Comparison of ENCODE assay signal across 16 cellular contexts in genomic region chr7:51324206-51324884, GRCh38. TPM values are rescaled to one million over a fixed set of nuclear protein-coding genes. Genes with fewer than 3 reads are reported as not detected.
DNase-seq lines count a peak whose midpoint lies in the region; ATAC-seq, FAIRE-seq and TF ChIP-seq lines count a peak whose summit lies in the region.
"Had no signal": no experiment of that assay in that cellular context is flagged by ENCODE, and none has a peak within 500 bp of the region (broad histone marks: within the 10 kb centered on the region; RNA-seq: fewer than 3 reads in every experiment).

No MANE protein-coding gene starts in this region.

- no peak for DNase-seq in left cardiac atrium
- no peak for DNase-seq in cardiac septum (ENCODE audit: low spot score)
- DNase-seq in left lung: no peak
- peak; percentile 49 for DNase-seq in urothelium cell line (ENCODE audit: low spot score)
- no peak for DNase-seq in epidermal melanocyte (ENCODE audit: insufficient read length, low spot score)
- no peak for DNase-seq in GM19240 (ENCODE audit: insufficient read length, low spot score)
- DNase-seq in stimulated activated effector memory CD8-positive, alpha-beta T cell treated with anti-CD3 and anti-CD28 coated beads, Interleukin-12 subunit alpha, Interleukin-12 subunit beta, amount 100 ng/mL, for 72 hours (ENCODE audit: low spot score in 2 of 2): no peak
- DNase-seq: activated CD8-positive, alpha-beta memory T cell treated with anti-CD3 and anti-CD28 coated beads for 24 hours; DND-41; effector CD4-positive, alpha-beta T cell; HFFc6; MM.1S; NCI-H774; SW 1271 had no signal

- no peaks in the 10 kb centered on the region for H3K4me1 Mint-ChIP-seq in stimulated activated effector memory CD8-positive, alpha-beta T cell treated with anti-CD3 and anti-CD28 coated beads, Interleukin-12 subunit alpha, Interleukin-12 subunit beta, amount 100 ng/mL, for 72 hours

- intact Hi-C loops in left cardiac atrium (cut with DNase I) (no loop called here), cardiac septum (cut with DNase I) (no loop called here), left lung (cut with DNase I) (no loop called here)

- no peak for TF ChIP-seq CTCF in left lung (IDR thresholded peaks at IDR 0.05)

- H3K9me3 Mint-ChIP-seq in stimulated activated effector memory CD8-positive, alpha-beta T cell treated with anti-CD3 and anti-CD28 coated beads, Interleukin-12 subunit alpha, Interleukin-12 subunit beta, amount 100 ng/mL, for 72 hours: no peaks in the 10 kb centered on the region
- H3K9me3 Mint-ChIP-seq: HFFc6 had no signal

- peak overlapping the region; percentile 42 for H3K27ac ChIP-seq in angular gyrus (ENCODE audit: low read depth, low read length)
- H3K27ac ChIP-seq in left lung: no peak overlapping the region
- H3K27ac ChIP-seq: tibial nerve had no signal

- peak; percentile 38 to 90 for ATAC-seq in left cardiac atrium
- ATAC-seq in left lung: peak; percentile 84
- no peak for ATAC-seq in stimulated activated effector memory CD8-positive, alpha-beta T cell treated with anti-CD3 and anti-CD28 coated beads, Interleukin-12 subunit alpha, Interleukin-12 subunit beta, amount 100 ng/mL, for 72 hours

- H3K27me3 ChIP-seq in left lung: peaks cover 0 to 8% of the 10 kb centered on the region in 2 donors
- H3K27me3 ChIP-seq: tibial nerve had no signal

- no peaks in the 10 kb centered on the region for H3K36me3 ChIP-seq in left lung
- H3K36me3 ChIP-seq: tibial nerve had no signal

- no peak overlapping the region for H3K4me3 ChIP-seq in left lung
- H3K4me3 ChIP-seq: tibial nerve had no signal

- no peaks in the 10 kb centered on the region for H3K4me1 ChIP-seq in left lung
- H3K4me1 ChIP-seq: tibial nerve had no signal

- no peak overlapping the region for H3K27ac Mint-ChIP-seq in stimulated activated effector memory CD8-positive, alpha-beta T cell treated with anti-CD3 and anti-CD28 coated beads, Interleukin-12 subunit alpha, Interleukin-12 subunit beta, amount 100 ng/mL, for 72 hours
- H3K27ac Mint-ChIP-seq: HFFc6 had no signal

- no peak overlapping the region for H3K4me3 Mint-ChIP-seq in stimulated activated effector memory CD8-positive, alpha-beta T cell treated with anti-CD3 and anti-CD28 coated beads, Interleukin-12 subunit alpha, Interleukin-12 subunit beta, amount 100 ng/mL, for 72 hours
- H3K4me3 Mint-ChIP-seq: HFFc6 had no signal

- no peak for FAIRE-seq in urothelium cell line (lab: Jason Lieb, UNC)

- no peaks in the 10 kb centered on the region for H3K36me3 Mint-ChIP-seq in stimulated activated effector memory CD8-positive, alpha-beta T cell treated with anti-CD3 and anti-CD28 coated beads, Interleukin-12 subunit alpha, Interleukin-12 subunit beta, amount 100 ng/mL, for 72 hours

- no peaks in the 10 kb centered on the region for H3K9me3 ChIP-seq in left lung
- H3K9me3 ChIP-seq: tibial nerve had no signal

RNA-seq across cellular contexts. Expression of gene COBL, which starts 7.7 kb away (rescaled TPM):
- total RNA-seq in left cardiac atrium (10 to 100 TPM; 28.1 to 36.0 TPM), cardiac septum (109 TPM), left lung (10 to 100 TPM; 26.0 to 36.1 TPM)
- total RNA-seq: HFFc6 had no signal
